Comparison of ENCODE assay signal across 1 cellular context in genomic region chr9:38482918-38483592, GRCh38.
TF ChIP-seq lines count a peak whose summit lies in the region.

No MANE protein-coding gene starts in this region.

TF ChIP-seq in H1, 55 proteins besides CTCF, POLR2A, EP300 and RAD21:
- no peak for TF ChIP-seq GTF2F1 (IDR thresholded peaks at IDR 0.05; ENCODE audit: borderline replicate concordance, low read depth, low read length)
- no peak for TF ChIP-seq CBX8 (IDR thresholded peaks at IDR 0.05; ENCODE audit: borderline replicate concordance, low read depth, low read length)
- TF ChIP-seq GABPA (IDR thresholded peaks at IDR 0.05; ENCODE audit: borderline replicate concordance, insufficient read depth, low read length), result no peak
- no peak for TF ChIP-seq MAFK (IDR thresholded peaks at IDR 0.05; ENCODE audit: low read depth, low read length)
- TF ChIP-seq CHD7 (IDR thresholded peaks at IDR 0.05; ENCODE audit: insufficient replicate concordance, low read length), result no peak
- no peak for TF ChIP-seq TCF12 (IDR thresholded peaks at IDR 0.05; ENCODE audit: low read depth, low read length)
- TF ChIP-seq CBX5 (IDR thresholded peaks at IDR 0.05; ENCODE audit: low read depth, low read length), result no peak
- no peak for TF ChIP-seq SIRT6 (IDR thresholded peaks at IDR 0.05; ENCODE audit: low read length)
- no peak for TF ChIP-seq SP2 (IDR thresholded peaks at IDR 0.05; ENCODE audit: low read length)
- TF ChIP-seq POU5F1 (IDR thresholded peaks at IDR 0.05; ENCODE audit: low read depth, low read length), result no peak
- TF ChIP-seq POLR2AphosphoS5 (IDR thresholded peaks at IDR 0.05; ENCODE audit: low read depth, low read length), result no peak
- no peak for TF ChIP-seq TEAD4 (IDR thresholded peaks at IDR 0.05; ENCODE audit: low read depth, low read length)
- no peak for TF ChIP-seq KDM5A (IDR thresholded peaks at IDR 0.05; ENCODE audit: low read length)
- TF ChIP-seq PHF8 (conservative IDR thresholded peaks at IDR 0.05; ENCODE audit: low read depth, low read length), result no peak
- TF ChIP-seq SUZ12 (IDR thresholded peaks at IDR 0.05; ENCODE audit: low read length), result no peak
- TF ChIP-seq EZH2 (IDR thresholded peaks at IDR 0.05; ENCODE audit: low read depth, low read length, severe bottlenecking), result no peak
